In genomic region chr1:247914941-247915662, GRCh38 we compare ENCODE assay signal across 18 cellular contexts. TPM values are rescaled to one million over a fixed set of nuclear protein-coding genes. Genes with fewer than 3 reads are reported as not detected.
DNase-seq lines count a peak whose midpoint lies in the region; ATAC-seq and TF ChIP-seq lines count a peak whose summit lies in the region.
"Had no signal": no experiment of that assay in that cellular context is flagged by ENCODE, and none has a peak within 500 bp of the region (broad histone marks: within the 10 kb centered on the region; RNA-seq: fewer than 3 reads in every experiment).

No MANE protein-coding gene starts in this region.

- H4K20me1 ChIP-seq in SK-N-SH (ENCODE audit: insufficient read depth), result no peaks in the 10 kb centered on the region
- H4K20me1 ChIP-seq: BLaER1 had no signal

- TF ChIP-seq RAD21 in SK-N-SH (IDR thresholded peaks at IDR 0.05; ENCODE audit: low read length), result no peak

- no peaks in the 10 kb centered on the region for H3K9me2 ChIP-seq in SK-N-SH

- TF ChIP-seq EP300 in SK-N-SH (IDR thresholded peaks at IDR 0.05; ENCODE audit: borderline replicate concordance in 1 of 2, low read depth in 1 of 2, low read length in 1 of 2), result no peak

- no peaks in the 10 kb centered on the region for H3K9me3 ChIP-seq in SK-N-SH
- H3K9me3 ChIP-seq: SJCRH30 had no signal

- WGBS in SK-N-SH (ENCODE audit: low lambda C conversion rate), result 18% methylated on average over 4 of the region's 4 CpGs

- intact Hi-C loops in head of caudate nucleus (cut with DNase I), result no loop called here

- no peak overlapping the region for H3K4me2 ChIP-seq in SK-N-SH
- H3K4me2 ChIP-seq: BLaER1 had no signal

- H3K36me3 ChIP-seq in SK-N-SH (replicated peaks in 1 of 2; ENCODE audit: control insufficient read depth in 1 of 2, insufficient read depth in 2 of 2, low read length in 1 of 2), result no peaks in the 10 kb centered on the region
- H3K36me3 ChIP-seq: BLaER1, SJCRH30 had no signal

- no peaks in the 10 kb centered on the region; the same call in 1 of the 2 replicates for H3K27me3 ChIP-seq in SK-N-SH (ENCODE audit: insufficient read depth)
- H3K27me3 ChIP-seq: BLaER1, SJCRH30 had no signal

- no peak overlapping the region for H3K9ac ChIP-seq in SK-N-SH
- H3K9ac ChIP-seq: BLaER1 had no signal

- POLR2A ChIA-PET in SK-N-SH (lab: Yijun Ruan, JAX), result no interaction called here

- no peaks in the 10 kb centered on the region for H3K79me2 ChIP-seq in SK-N-SH (ENCODE audit: insufficient read depth)

- ATAC-seq in SK-N-SH treated with all-trans-retinoic acid at 6 μM for 48 hours (no peak), HG02588 (IDR thresholded peaks at IDR 0.05; ENCODE audit: unreplicated experiment) (no peak), GM18498 (IDR thresholded peaks at IDR 0.05; ENCODE audit: unreplicated experiment) (no peak)
- ATAC-seq: CD8-positive, alpha-beta T cell had no signal

- H3K4me3 ChIP-seq in SK-N-SH (ENCODE audit: low read depth in 2 of 2, low read length in 1 of 2), result no peak overlapping the region
- H3K4me3 ChIP-seq: BLaER1, SJCRH30 had no signal

- H2AFZ ChIP-seq in SK-N-SH (ENCODE audit: low read depth), result no peak overlapping the region

- CTCF ChIA-PET in SK-N-SH (lab: Yijun Ruan, JAX), result no interaction called here

- no peaks in the 10 kb centered on the region for H3F3A ChIP-seq in SK-N-SH (replicated peaks; ENCODE audit: insufficient read depth)

- no peak overlapping the region for H3K27ac ChIP-seq in SK-N-SH (ENCODE audit: low read depth in 2 of 2, low read length in 1 of 2)
- H3K27ac ChIP-seq: BLaER1, RWPE1, SJCRH30 had no signal

- H3K4me1 ChIP-seq in SK-N-SH (ENCODE audit: control insufficient read depth in 1 of 2, insufficient read depth in 2 of 2, low read depth in 1 of 2, low read length in 1 of 2), result no peaks in the 10 kb centered on the region
- H3K4me1 ChIP-seq: BLaER1, SJCRH30 had no signal

- DNase-seq in SK-N-SH, result no peak
- peak; percentile 21 for DNase-seq in HT1080 (ENCODE audit: low read depth)
- DNase-seq in RPMI7951 (ENCODE audit: low read depth), result peak; percentile 72
- DNase-seq in left kidney (ENCODE audit: low read depth, low spot score), result peak; percentile 3
- no peak for DNase-seq in head of caudate nucleus
- DNase-seq: CD8-positive, alpha-beta T cell; DMS79 treated with DMSO at 0.1 percent for 48 hours; GDM1; H7; NCI-H1436 treated with DMSO at 0.1 percent for 48 hours; NCI-H2029 treated with DMSO at 0.1 percent for 48 hours; NCI-H526 treated with DMSO at 0.1 percent for 48 hours; SJCRH30 had no signal

- no peak for TF ChIP-seq CTCF in SK-N-SH (IDR thresholded peaks at IDR 0.05)

TF ChIP-seq in SK-N-SH, 30 proteins besides CTCF, POLR2A, EP300 and RAD21:
- no peak for TF ChIP-seq TCF12 (IDR thresholded peaks at IDR 0.05)
- peak; percentile 34; the same call in 1 of the 2 replicates for TF ChIP-seq NFIC (IDR thresholded peaks at IDR 0.05; ENCODE audit: borderline replicate concordance)

TF ChIP-seq in SK-N-SH treated with all-trans-retinoic acid at 6 μM for 48 hours, 23 proteins besides CTCF, POLR2A, EP300 and RAD21 (continues in another document):
- TF ChIP-seq ESRRG (CRISPR knock-in tag; IDR thresholded peaks at IDR 0.05), result no peak
- TF ChIP-seq CSRNP3 (CRISPR knock-in tag; IDR thresholded peaks at IDR 0.05), result no peak
- TF ChIP-seq PPARA (CRISPR knock-in tag; IDR thresholded peaks at IDR 0.05; ENCODE audit: borderline replicate concordance), result no peak
- TF ChIP-seq PATZ1 (CRISPR knock-in tag; IDR thresholded peaks at IDR 0.05; ENCODE audit: borderline replicate concordance), result no peak
- no peak for TF ChIP-seq TCF4 (CRISPR knock-in tag; IDR thresholded peaks at IDR 0.05; ENCODE audit: borderline replicate concordance)
- TF ChIP-seq BACH2 (CRISPR knock-in tag; IDR thresholded peaks at IDR 0.05; ENCODE audit: borderline replicate concordance), result no peak
- no peak for TF ChIP-seq ZFP3 (CRISPR knock-in tag; IDR thresholded peaks at IDR 0.05)
- no peak for TF ChIP-seq ZC3H10 (CRISPR knock-in tag; IDR thresholded peaks at IDR 0.05)
- no peak for TF ChIP-seq ISL1 (CRISPR knock-in tag; IDR thresholded peaks at IDR 0.05)
- TF ChIP-seq POU6F1 (CRISPR knock-in tag; IDR thresholded peaks at IDR 0.05; ENCODE audit: borderline replicate concordance, low read depth), result no peak

RNA-seq across cellular contexts. Expression of gene OR2T8, which starts 5.0 kb away (rescaled TPM):
- polyA plus RNA-seq in SK-N-SH (2012; rRNA removed), result not detected in 2 replicates
- polyA plus RNA-seq in SK-N-SH (2012; cell fraction: cytosol; rRNA removed), result not detected in 2 replicates
- polyA plus RNA-seq in SK-N-SH (2012; cell fraction: nucleus; rRNA removed), result not detected in 2 replicates
- not detected in 2 replicates for total RNA-seq in HT1080 (2014; rRNA removed; shearing (Covaris generic))
- 0.08 and 0.17 TPM in 2 replicates for polyA plus RNA-seq in HT1080 (2015; cell fraction: cytosol; rRNA removed)
- 0.35 TPM in 1 of 2 replicates, not detected in the other for polyA plus RNA-seq in HT1080 (2015; cell fraction: nucleus; rRNA removed)
- 0.29 TPM in 1 of 2 replicates, not detected in the other for total RNA-seq in RPMI7951 (2014; rRNA removed; shearing (Covaris generic))
- total RNA-seq: CD8-positive, alpha-beta T cell; H7; SJCRH30 had no signal

RNA-seq across cellular contexts. Expression of gene OR2AJ1, which starts 9.6 kb away (rescaled TPM):
- polyA plus RNA-seq in SK-N-SH (2012; rRNA removed), result not detected in 2 replicates
- polyA plus RNA-seq in SK-N-SH (2012; cell fraction: cytosol; rRNA removed), result not detected in 2 replicates
- polyA plus RNA-seq in SK-N-SH (2012; cell fraction: nucleus; rRNA removed), result not detected in 2 replicates
- total RNA-seq in HT1080 (2014; rRNA removed; shearing (Covaris generic)), result not detected in 2 replicates
- polyA plus RNA-seq in HT1080 (2015; cell fraction: cytosol; rRNA removed), result not detected in 2 replicates
- not detected in 2 replicates for polyA plus RNA-seq in HT1080 (2015; cell fraction: nucleus; rRNA removed)
- not detected in 2 replicates for total RNA-seq in RPMI7951 (2014; rRNA removed; shearing (Covaris generic))
- total RNA-seq: CD8-positive, alpha-beta T cell; H7; SJCRH30 had no signal

RNA-seq across cellular contexts. Expression of gene OR2W3, which starts 19.7 kb away (rescaled TPM):
- 0.13 TPM in 1 of 2 replicates, not detected in the other for polyA plus RNA-seq in SK-N-SH (2012; rRNA removed)
- 0.08 TPM in 1 of 2 replicates, not detected in the other for polyA plus RNA-seq in SK-N-SH (2012; cell fraction: cytosol; rRNA removed)
- polyA plus RNA-seq in SK-N-SH (2012; cell fraction: nucleus; rRNA removed), result not detected in 2 replicates
- 2.0 and 2.2 TPM in 2 replicates for total RNA-seq in HT1080 (2014; rRNA removed; shearing (Covaris generic))
- 2.2 and 2.8 TPM in 2 replicates for polyA plus RNA-seq in HT1080 (2015; cell fraction: cytosol; rRNA removed)
- polyA plus RNA-seq in HT1080 (2015; cell fraction: nucleus; rRNA removed), result 1.4 and 1.8 TPM in 2 replicates
- total RNA-seq in RPMI7951 (2014; rRNA removed; shearing (Covaris generic)), result 0.24 TPM in 1 of 2 replicates, not detected in the other
- total RNA-seq: CD8-positive, alpha-beta T cell; H7; SJCRH30 had no signal

RNA-seq across cellular contexts. Expression of gene OR2L8, which starts 33.6 kb away (rescaled TPM):
- polyA plus RNA-seq in SK-N-SH (2012; rRNA removed), result not detected in 2 replicates
- polyA plus RNA-seq in SK-N-SH (2012; cell fraction: cytosol; rRNA removed), result not detected in 2 replicates
- polyA plus RNA-seq in SK-N-SH (2012; cell fraction: nucleus; rRNA removed), result 0.13 TPM in 1 of 2 replicates, not detected in the other
- not detected in 2 replicates for total RNA-seq in HT1080 (2014; rRNA removed; shearing (Covaris generic))
- not detected in 2 replicates for polyA plus RNA-seq in HT1080 (2015; cell fraction: cytosol; rRNA removed)
- not detected in 2 replicates for polyA plus RNA-seq in HT1080 (2015; cell fraction: nucleus; rRNA removed)
- total RNA-seq in RPMI7951 (2014; rRNA removed; shearing (Covaris generic)), result not detected in 2 replicates
- total RNA-seq: H7, SJCRH30 had no signal

RNA-seq across cellular contexts. Expression of gene OR2AK2, which starts 49.9 kb away (rescaled TPM):
- polyA plus RNA-seq in SK-N-SH (2012; rRNA removed), result 0.06 TPM in 1 of 2 replicates, not detected in the other
- polyA plus RNA-seq in SK-N-SH (2012; cell fraction: cytosol; rRNA removed), result not detected in 2 replicates
- polyA plus RNA-seq in SK-N-SH (2012; cell fraction: nucleus; rRNA removed), result 0.30 TPM in 1 of 2 replicates, not detected in the other
- not detected in 2 replicates for total RNA-seq in HT1080 (2014; rRNA removed; shearing (Covaris generic))
- polyA plus RNA-seq in HT1080 (2015; cell fraction: cytosol; rRNA removed), result not detected in 2 replicates
- not detected in 2 replicates for polyA plus RNA-seq in HT1080 (2015; cell fraction: nucleus; rRNA removed)
- not detected in 2 replicates for total RNA-seq in RPMI7951 (2014; rRNA removed; shearing (Covaris generic))
- total RNA-seq: H7, SJCRH30 had no signal

Comparison
In these comparisons a context has a peak if more than half of its experiments do, and no peak if none do; other contexts are left out.
1. DNase-seq: peak in HT1080 (single experiment), RPMI7951 (single experiment) and left kidney (single experiment); none in SK-N-SH (single experiment) and head of caudate nucleus (0 of 42).